Comparison of ENCODE assay signal across 18 cellular contexts in the genomic region with DNA sequence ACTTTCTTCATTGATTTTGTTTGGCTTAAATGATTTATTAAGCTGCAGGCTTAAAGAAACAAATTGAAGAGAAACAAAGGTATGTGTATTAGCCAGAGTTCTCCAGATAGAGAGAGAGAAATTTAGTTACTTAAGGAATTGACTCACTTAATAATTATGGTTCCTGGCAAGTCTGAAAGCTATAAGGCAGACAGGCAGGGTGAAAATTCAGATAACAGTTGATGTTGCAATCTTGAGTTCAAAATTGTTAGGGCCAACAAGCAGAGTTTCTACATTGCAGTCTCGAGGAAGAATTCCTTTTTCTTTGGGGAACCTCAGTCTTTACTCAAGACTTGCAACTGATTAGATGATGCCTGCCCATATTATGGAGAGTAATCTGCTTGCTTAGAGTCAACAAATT.
A peak's percentile ranks its signal among the peaks of the same experiment; 100 is the strongest.
DNase-seq lines count a peak whose midpoint lies in the region; ATAC-seq, FAIRE-seq and TF ChIP-seq lines count a peak whose summit lies in the region.
"Had no signal": no experiment of that assay in that cellular context is flagged by ENCODE, and none has a peak within 500 bp of the region (broad histone marks: within the 10 kb centered on the region; RNA-seq: fewer than 3 reads in every experiment).

No MANE protein-coding gene starts in this region.

- H3K4me3 Mint-ChIP-seq in astrocyte (ENCODE audit: unreplicated experiment), result no peak overlapping the region
- H3K4me3 Mint-ChIP-seq: CD4-positive, alpha-beta memory T cell; HFFc6 had no signal

- H3K27ac Mint-ChIP-seq in astrocyte (ENCODE audit: unreplicated experiment), result no peak overlapping the region
- H3K27ac Mint-ChIP-seq: CD4-positive, alpha-beta memory T cell; HFFc6 had no signal

- TF ChIP-seq CTCF in astrocyte (IDR thresholded peaks at IDR 0.05; ENCODE audit: insufficient read depth, low read depth, low read length) (no peak), fibroblast of the aortic adventitia (IDR thresholded peaks at IDR 0.05; ENCODE audit: insufficient read depth, low read length) (no peak)

- H3K27ac ChIP-seq in astrocyte (ENCODE audit: low read depth, low read length), result no peak overlapping the region

- H3K27me3 Mint-ChIP-seq in astrocyte (ENCODE audit: low read depth, unreplicated experiment), result no peaks in the 10 kb centered on the region
- H3K27me3 Mint-ChIP-seq: CD4-positive, alpha-beta memory T cell had no signal

- H3K4me1 ChIP-seq in astrocyte (ENCODE audit: insufficient read depth, low read length), result no peaks in the 10 kb centered on the region
- H3K4me1 ChIP-seq: HAP-1 had no signal

- ATAC-seq in GM21825 (IDR thresholded peaks at IDR 0.05; ENCODE audit: unreplicated experiment) (no peak), GM21381 (IDR thresholded peaks at IDR 0.05; ENCODE audit: unreplicated experiment) (no peak), GM19351 (IDR thresholded peaks at IDR 0.05; ENCODE audit: unreplicated experiment) (no peak)

- H3K36me3 ChIP-seq in astrocyte (ENCODE audit: insufficient read depth, low read length), result no peaks in the 10 kb centered on the region
- H3K36me3 ChIP-seq: HAP-1 had no signal

- peaks cover 5% of the 10 kb centered on the region for H3K9me3 ChIP-seq in astrocyte (ENCODE audit: insufficient read depth, low read depth, low read length)
- H3K9me3 ChIP-seq: HAP-1 had no signal

- H3K79me2 ChIP-seq in astrocyte (ENCODE audit: insufficient read depth, low read length), result no peaks in the 10 kb centered on the region

- H3K9ac ChIP-seq in astrocyte (ENCODE audit: low read length), result no peak overlapping the region

- H3K36me3 Mint-ChIP-seq in astrocyte (ENCODE audit: low read depth, unreplicated experiment), result no peaks in the 10 kb centered on the region
- H3K36me3 Mint-ChIP-seq: CD4-positive, alpha-beta memory T cell had no signal

- no peaks in the 10 kb centered on the region for H3K27me3 ChIP-seq in astrocyte (ENCODE audit: insufficient read depth, low read length)

- H2AFZ ChIP-seq in astrocyte (ENCODE audit: low read depth, low read length), result no peak overlapping the region

- H3K4me3 ChIP-seq in astrocyte (ENCODE audit: insufficient read depth, low read depth, low read length) (no peak overlapping the region), fibroblast of the aortic adventitia (ENCODE audit: low read depth, low read length) (no peak overlapping the region)
- H3K4me3 ChIP-seq: HAP-1 had no signal

- H3K9me3 Mint-ChIP-seq in astrocyte (ENCODE audit: unreplicated experiment), result peaks cover 12% of the 10 kb centered on the region

- no peak for FAIRE-seq in astrocyte (lab: Jason Lieb, UNC)
- FAIRE-seq: G401.6, GM12892, H54 had no signal

- DNase-seq in NCI-H226 (peak; percentile 46), astrocyte (ENCODE audit: low read depth) (peak; percentile 14), fibroblast of the aortic adventitia (ENCODE audit: low read depth) (peak; percentile 55)
- DNase-seq: C1 segment of cervical spinal cord; Calu3; CD4-positive, alpha-beta memory T cell; COR-L47; DMS153; DND-41; GOT3; HFFc6 had no signal

- H3K4me2 ChIP-seq in astrocyte (ENCODE audit: low read length), result no peak overlapping the region

- no peaks in the 10 kb centered on the region for H4K20me1 ChIP-seq in astrocyte (ENCODE audit: insufficient read depth, low read length)

- H3K4me1 Mint-ChIP-seq in astrocyte (ENCODE audit: low read depth, unreplicated experiment), result no peaks in the 10 kb centered on the region
- H3K4me1 Mint-ChIP-seq: CD4-positive, alpha-beta memory T cell had no signal
